In the genomic region with DNA sequence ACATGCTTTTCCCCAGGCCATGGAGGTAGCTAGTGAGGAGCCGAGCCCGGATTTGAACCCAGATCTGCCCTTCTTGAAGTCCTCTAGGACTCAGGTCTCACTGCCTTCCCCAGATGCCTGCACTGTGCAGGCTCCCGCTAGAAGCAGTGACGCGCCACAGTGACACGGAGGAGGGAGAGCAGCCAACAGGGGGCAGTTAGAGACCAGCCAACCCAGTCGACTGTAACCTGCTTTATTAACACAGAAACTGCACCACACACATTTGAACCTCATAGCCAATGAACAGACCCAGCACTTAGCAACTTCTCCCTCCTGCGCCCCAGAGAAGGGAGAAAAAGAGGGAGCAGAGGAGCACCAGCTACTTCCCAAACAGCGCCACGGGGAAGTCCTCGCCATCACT, we compare ENCODE assay signal across 1 cellular context.
TF ChIP-seq lines count a peak whose summit lies in the region.

No MANE protein-coding gene starts in this region.

TF ChIP-seq in K562, 482 proteins besides CTCF, POLR2A, EP300 and RAD21 (continued from another document and continues in another):
- TF ChIP-seq, protein P1, sequence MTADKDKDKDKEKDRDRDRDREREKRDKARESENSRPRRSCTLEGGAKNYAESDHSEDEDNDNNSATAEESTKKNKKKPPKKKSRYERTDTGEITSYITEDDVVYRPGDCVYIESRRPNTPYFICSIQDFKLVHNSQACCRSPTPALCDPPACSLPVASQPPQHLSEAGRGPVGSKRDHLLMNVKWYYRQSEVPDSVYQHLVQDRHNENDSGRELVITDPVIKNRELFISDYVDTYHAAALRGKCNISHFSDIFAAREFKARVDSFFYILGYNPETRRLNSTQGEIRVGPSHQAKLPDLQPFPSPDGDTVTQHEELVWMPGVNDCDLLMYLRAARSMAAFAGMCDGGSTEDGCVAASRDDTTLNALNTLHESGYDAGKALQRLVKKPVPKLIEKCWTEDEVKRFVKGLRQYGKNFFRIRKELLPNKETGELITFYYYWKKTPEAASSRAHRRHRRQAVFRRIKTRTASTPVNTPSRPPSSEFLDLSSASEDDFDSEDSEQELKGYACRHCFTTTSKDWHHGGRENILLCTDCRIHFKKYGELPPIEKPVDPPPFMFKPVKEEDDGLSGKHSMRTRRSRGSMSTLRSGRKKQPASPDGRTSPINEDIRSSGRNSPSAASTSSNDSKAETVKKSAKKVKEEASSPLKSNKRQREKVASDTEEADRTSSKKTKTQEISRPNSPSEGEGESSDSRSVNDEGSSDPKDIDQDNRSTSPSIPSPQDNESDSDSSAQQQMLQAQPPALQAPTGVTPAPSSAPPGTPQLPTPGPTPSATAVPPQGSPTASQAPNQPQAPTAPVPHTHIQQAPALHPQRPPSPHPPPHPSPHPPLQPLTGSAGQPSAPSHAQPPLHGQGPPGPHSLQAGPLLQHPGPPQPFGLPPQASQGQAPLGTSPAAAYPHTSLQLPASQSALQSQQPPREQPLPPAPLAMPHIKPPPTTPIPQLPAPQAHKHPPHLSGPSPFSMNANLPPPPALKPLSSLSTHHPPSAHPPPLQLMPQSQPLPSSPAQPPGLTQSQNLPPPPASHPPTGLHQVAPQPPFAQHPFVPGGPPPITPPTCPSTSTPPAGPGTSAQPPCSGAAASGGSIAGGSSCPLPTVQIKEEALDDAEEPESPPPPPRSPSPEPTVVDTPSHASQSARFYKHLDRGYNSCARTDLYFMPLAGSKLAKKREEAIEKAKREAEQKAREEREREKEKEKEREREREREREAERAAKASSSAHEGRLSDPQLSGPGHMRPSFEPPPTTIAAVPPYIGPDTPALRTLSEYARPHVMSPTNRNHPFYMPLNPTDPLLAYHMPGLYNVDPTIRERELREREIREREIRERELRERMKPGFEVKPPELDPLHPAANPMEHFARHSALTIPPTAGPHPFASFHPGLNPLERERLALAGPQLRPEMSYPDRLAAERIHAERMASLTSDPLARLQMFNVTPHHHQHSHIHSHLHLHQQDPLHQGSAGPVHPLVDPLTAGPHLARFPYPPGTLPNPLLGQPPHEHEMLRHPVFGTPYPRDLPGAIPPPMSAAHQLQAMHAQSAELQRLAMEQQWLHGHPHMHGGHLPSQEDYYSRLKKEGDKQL (CRISPR knock-in tag; IDR thresholded peaks at IDR 0.05; ENCODE audit: borderline replicate concordance) = no peak
- TF ChIP-seq, protein P2, sequence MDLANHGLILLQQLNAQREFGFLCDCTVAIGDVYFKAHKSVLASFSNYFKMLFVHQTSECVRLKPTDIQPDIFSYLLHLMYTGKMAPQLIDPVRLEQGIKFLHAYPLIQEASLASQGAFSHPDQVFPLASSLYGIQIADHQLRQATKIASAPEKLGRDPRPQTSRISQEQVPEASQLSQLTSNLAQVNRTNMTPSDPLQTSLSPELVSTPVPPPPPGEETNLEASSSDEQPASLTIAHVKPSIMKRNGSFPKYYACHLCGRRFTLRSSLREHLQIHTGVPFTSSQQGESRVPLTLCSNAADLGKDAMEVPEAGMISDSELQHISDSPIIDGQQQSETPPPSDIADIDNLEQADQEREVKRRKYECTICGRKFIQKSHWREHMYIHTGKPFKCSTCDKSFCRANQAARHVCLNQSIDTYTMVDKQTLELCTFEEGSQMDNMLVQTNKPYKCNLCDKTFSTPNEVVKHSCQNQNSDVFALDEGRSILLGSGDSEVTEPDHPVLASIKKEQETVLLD (IDR thresholded peaks at IDR 0.05) = no peak
- TF ChIP-seq GTF2F1 (IDR thresholded peaks at IDR 0.05; ENCODE audit: low read depth, low read length) = no peak
- no peak for TF ChIP-seq BACH1 (tag; IDR thresholded peaks at IDR 0.05)
- no peak for TF ChIP-seq TARDBP (IDR thresholded peaks at IDR 0.05)
- no peak for TF ChIP-seq TOE1 (IDR thresholded peaks at IDR 0.05; ENCODE audit: borderline replicate concordance)
- no peak for TF ChIP-seq TOE1 (CRISPR knock-in tag; IDR thresholded peaks at IDR 0.05; ENCODE audit: borderline replicate concordance, low read depth)
- TF ChIP-seq MED1 (CRISPR knock-in tag; IDR thresholded peaks at IDR 0.05; ENCODE audit: borderline replicate concordance) = no peak
- no peak for TF ChIP-seq DIDO1 (tag; IDR thresholded peaks at IDR 0.05; ENCODE audit: low read depth)
- 0 out of 4 replicates have a peak, but pooled peaks of 1 of the 2 experiments have one; percentile 41 for TF ChIP-seq ARNT (IDR thresholded peaks at IDR 0.05)
- no peak for TF ChIP-seq U2AF1 (optimal IDR thresholded peaks at IDR 0.05; ENCODE audit: low read depth, low read length)
- TF ChIP-seq ELF4 (CRISPR knock-in tag; IDR thresholded peaks at IDR 0.05) = no peak
- TF ChIP-seq PTRF (tag; IDR thresholded peaks at IDR 0.05) = no peak
- TF ChIP-seq, protein P3, sequence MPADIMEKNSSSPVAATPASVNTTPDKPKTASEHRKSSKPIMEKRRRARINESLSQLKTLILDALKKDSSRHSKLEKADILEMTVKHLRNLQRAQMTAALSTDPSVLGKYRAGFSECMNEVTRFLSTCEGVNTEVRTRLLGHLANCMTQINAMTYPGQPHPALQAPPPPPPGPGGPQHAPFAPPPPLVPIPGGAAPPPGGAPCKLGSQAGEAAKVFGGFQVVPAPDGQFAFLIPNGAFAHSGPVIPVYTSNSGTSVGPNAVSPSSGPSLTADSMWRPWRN (IDR thresholded peaks at IDR 0.05; ENCODE audit: low read depth) = no peak
- TF ChIP-seq TAF15 (IDR thresholded peaks at IDR 0.05; ENCODE audit: low read depth, low read length) = no peak
- TF ChIP-seq ILF3 (IDR thresholded peaks at IDR 0.05; ENCODE audit: borderline replicate concordance) = no peak
- no peak for TF ChIP-seq SETDB1 (IDR thresholded peaks at IDR 0.05; ENCODE audit: low read length)
- TF ChIP-seq, protein P4, sequence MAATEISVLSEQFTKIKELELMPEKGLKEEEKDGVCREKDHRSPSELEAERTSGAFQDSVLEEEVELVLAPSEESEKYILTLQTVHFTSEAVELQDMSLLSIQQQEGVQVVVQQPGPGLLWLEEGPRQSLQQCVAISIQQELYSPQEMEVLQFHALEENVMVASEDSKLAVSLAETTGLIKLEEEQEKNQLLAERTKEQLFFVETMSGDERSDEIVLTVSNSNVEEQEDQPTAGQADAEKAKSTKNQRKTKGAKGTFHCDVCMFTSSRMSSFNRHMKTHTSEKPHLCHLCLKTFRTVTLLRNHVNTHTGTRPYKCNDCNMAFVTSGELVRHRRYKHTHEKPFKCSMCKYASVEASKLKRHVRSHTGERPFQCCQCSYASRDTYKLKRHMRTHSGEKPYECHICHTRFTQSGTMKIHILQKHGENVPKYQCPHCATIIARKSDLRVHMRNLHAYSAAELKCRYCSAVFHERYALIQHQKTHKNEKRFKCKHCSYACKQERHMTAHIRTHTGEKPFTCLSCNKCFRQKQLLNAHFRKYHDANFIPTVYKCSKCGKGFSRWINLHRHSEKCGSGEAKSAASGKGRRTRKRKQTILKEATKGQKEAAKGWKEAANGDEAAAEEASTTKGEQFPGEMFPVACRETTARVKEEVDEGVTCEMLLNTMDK (IDR thresholded peaks at IDR 0.05; ENCODE audit: borderline replicate concordance, insufficient read depth, low read depth, low read length, poor library complexity, severe bottlenecking) = peak; percentile 77
- TF ChIP-seq, protein P5, sequence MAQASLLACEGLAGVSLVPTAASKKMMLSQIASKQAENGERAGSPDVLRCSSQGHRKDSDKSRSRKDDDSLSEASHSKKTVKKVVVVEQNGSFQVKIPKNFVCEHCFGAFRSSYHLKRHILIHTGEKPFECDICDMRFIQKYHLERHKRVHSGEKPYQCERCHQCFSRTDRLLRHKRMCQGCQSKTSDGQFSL (CRISPR knock-in tag; IDR thresholded peaks at IDR 0.05) = no peak
- TF ChIP-seq, protein P5 (tag; IDR thresholded peaks at IDR 0.05) = no peak
- no peak for TF ChIP-seq HLTF (IDR thresholded peaks at IDR 0.05)
- TF ChIP-seq CBFB (CRISPR knock-in tag; IDR thresholded peaks at IDR 0.05) = no peak
- TF ChIP-seq SMAD1 (IDR thresholded peaks at IDR 0.05; ENCODE audit: low read depth, low read length, partially characterized antibody) = no peak
- TF ChIP-seq KDM1A (IDR thresholded peaks at IDR 0.05) = no peak
- TF ChIP-seq, protein P6, sequence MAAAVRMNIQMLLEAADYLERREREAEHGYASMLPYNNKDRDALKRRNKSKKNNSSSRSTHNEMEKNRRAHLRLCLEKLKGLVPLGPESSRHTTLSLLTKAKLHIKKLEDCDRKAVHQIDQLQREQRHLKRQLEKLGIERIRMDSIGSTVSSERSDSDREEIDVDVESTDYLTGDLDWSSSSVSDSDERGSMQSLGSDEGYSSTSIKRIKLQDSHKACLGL (CRISPR knock-in tag; IDR thresholded peaks at IDR 0.05; ENCODE audit: borderline replicate concordance, poor library complexity, severe bottlenecking) = no peak
- TF ChIP-seq, protein P7, sequence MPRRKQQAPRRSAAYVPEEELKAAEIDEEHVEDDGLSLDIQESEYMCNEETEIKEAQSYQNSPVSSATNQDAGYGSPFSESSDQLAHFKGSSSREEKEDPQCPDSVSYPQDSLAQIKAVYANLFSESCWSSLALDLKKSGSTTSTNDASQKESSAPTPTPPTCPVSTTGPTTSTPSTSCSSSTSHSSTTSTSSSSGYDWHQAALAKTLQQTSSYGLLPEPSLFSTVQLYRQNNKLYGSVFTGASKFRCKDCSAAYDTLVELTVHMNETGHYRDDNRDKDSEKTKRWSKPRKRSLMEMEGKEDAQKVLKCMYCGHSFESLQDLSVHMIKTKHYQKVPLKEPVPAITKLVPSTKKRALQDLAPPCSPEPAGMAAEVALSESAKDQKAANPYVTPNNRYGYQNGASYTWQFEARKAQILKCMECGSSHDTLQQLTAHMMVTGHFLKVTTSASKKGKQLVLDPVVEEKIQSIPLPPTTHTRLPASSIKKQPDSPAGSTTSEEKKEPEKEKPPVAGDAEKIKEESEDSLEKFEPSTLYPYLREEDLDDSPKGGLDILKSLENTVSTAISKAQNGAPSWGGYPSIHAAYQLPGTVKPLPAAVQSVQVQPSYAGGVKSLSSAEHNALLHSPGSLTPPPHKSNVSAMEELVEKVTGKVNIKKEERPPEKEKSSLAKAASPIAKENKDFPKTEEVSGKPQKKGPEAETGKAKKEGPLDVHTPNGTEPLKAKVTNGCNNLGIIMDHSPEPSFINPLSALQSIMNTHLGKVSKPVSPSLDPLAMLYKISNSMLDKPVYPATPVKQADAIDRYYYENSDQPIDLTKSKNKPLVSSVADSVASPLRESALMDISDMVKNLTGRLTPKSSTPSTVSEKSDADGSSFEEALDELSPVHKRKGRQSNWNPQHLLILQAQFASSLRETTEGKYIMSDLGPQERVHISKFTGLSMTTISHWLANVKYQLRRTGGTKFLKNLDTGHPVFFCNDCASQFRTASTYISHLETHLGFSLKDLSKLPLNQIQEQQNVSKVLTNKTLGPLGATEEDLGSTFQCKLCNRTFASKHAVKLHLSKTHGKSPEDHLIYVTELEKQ (CRISPR knock-in tag; IDR thresholded peaks at IDR 0.05) = no peak
- TF ChIP-seq, protein P8, sequence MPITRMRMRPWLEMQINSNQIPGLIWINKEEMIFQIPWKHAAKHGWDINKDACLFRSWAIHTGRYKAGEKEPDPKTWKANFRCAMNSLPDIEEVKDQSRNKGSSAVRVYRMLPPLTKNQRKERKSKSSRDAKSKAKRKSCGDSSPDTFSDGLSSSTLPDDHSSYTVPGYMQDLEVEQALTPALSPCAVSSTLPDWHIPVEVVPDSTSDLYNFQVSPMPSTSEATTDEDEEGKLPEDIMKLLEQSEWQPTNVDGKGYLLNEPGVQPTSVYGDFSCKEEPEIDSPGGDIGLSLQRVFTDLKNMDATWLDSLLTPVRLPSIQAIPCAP (CRISPR knock-in tag; IDR thresholded peaks at IDR 0.05; ENCODE audit: borderline replicate concordance) = no peak
- no peak for TF ChIP-seq MTF1 (CRISPR knock-in tag; IDR thresholded peaks at IDR 0.05; ENCODE audit: borderline replicate concordance)
- TF ChIP-seq ZBED1 (IDR thresholded peaks at IDR 0.05) = no peak
- no peak for TF ChIP-seq TEAD2 (tag; IDR thresholded peaks at IDR 0.05)
- TF ChIP-seq CHD1 (IDR thresholded peaks at IDR 0.05; ENCODE audit: low read length) = no peak
- no peak for TF ChIP-seq RHOXF2B (CRISPR knock-in tag; conservative IDR thresholded peaks at IDR 0.05)
- no peak for TF ChIP-seq TAL1 (IDR thresholded peaks at IDR 0.05)
- TF ChIP-seq, protein P9, sequence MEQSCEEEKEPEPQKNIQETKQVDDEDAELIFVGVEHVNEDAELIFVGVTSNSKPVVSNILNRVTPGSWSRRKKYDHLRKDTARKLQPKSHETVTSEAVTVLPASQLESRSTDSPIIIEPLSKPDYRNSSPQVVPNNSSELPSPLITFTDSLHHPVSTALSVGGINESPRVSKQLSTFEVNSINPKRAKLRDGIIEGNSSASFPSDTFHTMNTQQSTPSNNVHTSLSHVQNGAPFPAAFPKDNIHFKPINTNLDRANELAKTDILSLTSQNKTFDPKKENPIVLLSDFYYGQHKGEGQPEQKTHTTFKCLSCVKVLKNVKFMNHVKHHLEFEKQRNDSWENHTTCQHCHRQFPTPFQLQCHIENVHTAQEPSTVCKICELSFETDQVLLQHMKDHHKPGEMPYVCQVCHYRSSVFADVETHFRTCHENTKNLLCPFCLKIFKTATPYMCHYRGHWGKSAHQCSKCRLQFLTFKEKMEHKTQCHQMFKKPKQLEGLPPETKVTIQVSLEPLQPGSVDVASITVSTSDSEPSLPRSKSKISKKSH (CRISPR knock-in tag; IDR thresholded peaks at IDR 0.05) = no peak
- TF ChIP-seq RFX5 (IDR thresholded peaks at IDR 0.05; ENCODE audit: low read depth, low read length) = no peak
- TF ChIP-seq, protein P10, sequence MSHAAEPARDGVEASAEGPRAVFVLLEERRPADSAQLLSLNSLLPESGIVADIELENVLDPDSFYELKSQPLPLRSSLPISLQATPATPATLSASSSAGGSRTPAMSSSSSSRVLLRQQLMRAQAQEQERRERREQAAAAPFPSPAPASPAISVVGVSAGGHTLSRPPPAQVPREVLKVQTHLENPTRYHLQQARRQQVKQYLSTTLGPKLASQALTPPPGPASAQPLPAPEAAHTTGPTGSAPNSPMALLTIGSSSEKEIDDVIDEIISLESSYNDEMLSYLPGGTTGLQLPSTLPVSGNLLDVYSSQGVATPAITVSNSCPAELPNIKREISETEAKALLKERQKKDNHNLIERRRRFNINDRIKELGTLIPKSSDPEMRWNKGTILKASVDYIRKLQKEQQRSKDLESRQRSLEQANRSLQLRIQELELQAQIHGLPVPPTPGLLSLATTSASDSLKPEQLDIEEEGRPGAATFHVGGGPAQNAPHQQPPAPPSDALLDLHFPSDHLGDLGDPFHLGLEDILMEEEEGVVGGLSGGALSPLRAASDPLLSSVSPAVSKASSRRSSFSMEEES (CRISPR knock-in tag; IDR thresholded peaks at IDR 0.05) = no peak
- TF ChIP-seq, protein P11, sequence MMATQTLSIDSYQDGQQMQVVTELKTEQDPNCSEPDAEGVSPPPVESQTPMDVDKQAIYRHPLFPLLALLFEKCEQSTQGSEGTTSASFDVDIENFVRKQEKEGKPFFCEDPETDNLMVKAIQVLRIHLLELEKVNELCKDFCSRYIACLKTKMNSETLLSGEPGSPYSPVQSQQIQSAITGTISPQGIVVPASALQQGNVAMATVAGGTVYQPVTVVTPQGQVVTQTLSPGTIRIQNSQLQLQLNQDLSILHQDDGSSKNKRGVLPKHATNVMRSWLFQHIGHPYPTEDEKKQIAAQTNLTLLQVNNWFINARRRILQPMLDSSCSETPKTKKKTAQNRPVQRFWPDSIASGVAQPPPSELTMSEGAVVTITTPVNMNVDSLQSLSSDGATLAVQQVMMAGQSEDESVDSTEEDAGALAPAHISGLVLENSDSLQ (IDR thresholded peaks at IDR 0.05) = peak; percentile 49
- no peak for TF ChIP-seq RBM17 (IDR thresholded peaks at IDR 0.05; ENCODE audit: borderline replicate concordance, low read depth, low read length)
- no peak for TF ChIP-seq NR2F6 (CRISPR knock-in tag; IDR thresholded peaks at IDR 0.05)
- TF ChIP-seq CBX8 (IDR thresholded peaks at IDR 0.05; ENCODE audit: borderline replicate concordance, extremely low read depth, low read depth, low read length, poor library complexity, severe bottlenecking) = no peak
- TF ChIP-seq ESRRB (CRISPR knock-in tag; IDR thresholded peaks at IDR 0.05; ENCODE audit: borderline replicate concordance) = no peak
- no peak for TF ChIP-seq GTF2A2 (tag; IDR thresholded peaks at IDR 0.05)
